ENCODE assay signal across 12 cellular contexts in genomic region chr9:101536938-101537337, GRCh38. TPM values are rescaled to one million over a fixed set of nuclear protein-coding genes. Genes with fewer than 3 reads are reported as not detected.
DNase-seq lines count a peak whose midpoint lies in the region; ATAC-seq, FAIRE-seq and TF ChIP-seq lines count a peak whose summit lies in the region.
"Had no signal": no experiment of that assay in that cellular context is flagged by ENCODE, and none has a peak within 500 bp of the region (broad histone marks: within the 10 kb centered on the region; RNA-seq: fewer than 3 reads in every experiment).

No MANE protein-coding gene starts in this region.

- no peak for FAIRE-seq in HTR-8/SVneo (lab: Jason Lieb, UNC)

- no peak for TF ChIP-seq CTCF in fibroblast of villous mesenchyme (IDR thresholded peaks at IDR 0.05; ENCODE audit: insufficient read depth, low read depth, low read length)

- no peak overlapping the region for H3K4me3 ChIP-seq in HAP-1
- H3K4me3 ChIP-seq in fibroblast of villous mesenchyme (ENCODE audit: low read depth, low read length) = no peak overlapping the region
- H3K4me3 ChIP-seq: SK-N-MC had no signal

- no peaks in the 10 kb centered on the region for H3K9me3 ChIP-seq in HAP-1

- in situ Hi-C loops in ACHN (cut with HindIII; ENCODE audit: low pct_ligation_motif_present, low pct_unique_long_range_greater_than_20kb, low sequenced_read_pairs) = no loop called here
- in situ Hi-C loops in HAP-1 (cut with MboI; ENCODE audit: low sequenced_read_pairs) = no loop called here

- peak; percentile 25 for DNase-seq in ACHN
- peak; percentile 41 to 58 for DNase-seq in HAP-1 (ENCODE audit: low spot score in 2 of 2)
- peak; percentile 11 for DNase-seq in UCSD-AML1 (lab: John Stamatoyannopoulos, UW; ENCODE audit: unreplicated experiment)
- peak; percentile 49 for DNase-seq in fibroblast of villous mesenchyme (ENCODE audit: low read depth)
- DNase-seq in HTR-8/SVneo (ENCODE audit: insufficient read length, low spot score) = no peak
- DNase-seq in DMS79 treated with DMSO at 0.1 percent for 48 hours (lab: John Stamatoyannopoulos, UW) = no peak
- DNase-seq: activated T-cell treated with anti-CD3 and anti-CD28 coated beads, Interleukin-2, amount 50 U/mL, for 1 hour; NCI-H2029 treated with DMSO at 0.1 percent for 48 hours had no signal

- H3K27me3 ChIP-seq in HAP-1 (ENCODE audit: low read depth) = no peaks in the 10 kb centered on the region

- H3K4me1 ChIP-seq in HAP-1 = no peaks in the 10 kb centered on the region

- ATAC-seq in HG02884 (IDR thresholded peaks at IDR 0.05; ENCODE audit: unreplicated experiment) (no peak), GM21526 (IDR thresholded peaks at IDR 0.05; ENCODE audit: low FRiP score, unreplicated experiment) (no peak)
- ATAC-seq: CD8-positive, alpha-beta T cell had no signal

- H3K36me3 ChIP-seq in HAP-1 (replicated peaks) = peaks cover 25% of the 10 kb centered on the region

RNA-seq across cellular contexts. Expression of gene RNF20, which starts 3.3 kb away (rescaled TPM):
- total RNA-seq in fibroblast of villous mesenchyme = 20.9 and 22.9 TPM in 2 replicates

RNA-seq across cellular contexts. Expression of gene PPP3R2, which starts 57.8 kb away (rescaled TPM):
- not detected in 2 replicates for total RNA-seq in fibroblast of villous mesenchyme
- total RNA-seq: CD8-positive, alpha-beta T cell had no signal

Comparison
In these comparisons a context has a peak if more than half of its experiments do, and no peak if none do; other contexts are left out.
1. DNase-seq: peak in ACHN (single experiment), HAP-1 (2 of 2), UCSD-AML1 (single experiment) and fibroblast of villous mesenchyme (single experiment); none in HTR-8/SVneo (single experiment) and DMS79 treated with DMSO at 0.1 percent for 48 hours (single experiment).